32 cellular contexts compared by ENCODE assay signal in genomic region chr14:100564506-100564905, GRCh38. TPM values are rescaled to one million over a fixed set of nuclear protein-coding genes. Genes with fewer than 3 reads are reported as not detected.
"Had no signal": no experiment of that assay in that cellular context is flagged by ENCODE, and none has a peak within 500 bp of the region (broad histone marks: within the 10 kb centered on the region; RNA-seq: fewer than 3 reads in every experiment).

No MANE protein-coding gene starts in this region.

- H3K27me3 Mint-ChIP-seq: activated naive CD8-positive, alpha-beta T cell had no signal

- ATAC-seq: activated CD4-positive, CD25-positive, alpha-beta regulatory T cell treated with anti-CD3 and anti-CD28 coated beads, Interleukin-2, amount 50 U/mL, for 24 hours; activated CD8-positive, alpha-beta memory T cell treated with anti-CD3 and anti-CD28 coated beads, Interleukin-2, amount 10 ng/mL, durations not matched to agents 7 days and 5 days; activated CD8-positive, alpha-beta T cell treated with anti-CD3 and anti-CD28 coated beads, Interleukin-2, amount 10 ng/mL, durations not matched to agents 7 days and 5 days; gastroesophageal sphincter; T-helper 17 cell had no signal

- H3K27ac ChIP-seq: epithelial cell of prostate, esophagus squamous epithelium, gastroesophageal sphincter, WERI-Rb-1 had no signal

- H3K4me3 ChIP-seq: esophagus squamous epithelium, gastroesophageal sphincter had no signal

- DNase-seq: activated B cell treated with CpG ODN at 0.5 μM for 24 hours; activated CD4-positive, alpha-beta memory T cell treated with anti-CD3 and anti-CD28 coated beads for 36 hours; activated CD4-positive, alpha-beta T cell treated with anti-CD3 and anti-CD28 coated beads for 48 hours; activated CD8-positive, alpha-beta memory T cell treated with anti-CD3 and anti-CD28 coated beads, Interleukin-2, amount 10 ng/mL, durations not matched to agents 7 days and 5 days; activated CD8-positive, alpha-beta memory T cell treated with anti-CD3 and anti-CD28 coated beads, Interleukin-2, amount 50 U/mL, for 4 hours; activated CD8-positive, alpha-beta T cell treated with anti-CD3 and anti-CD28 coated beads, Interleukin-2, amount 10 ng/mL, durations not matched to agents 7 days and 5 days; activated effector memory CD4-positive, alpha-beta T cell treated with anti-CD3 and anti-CD28 coated beads, Interleukin-2, amount 50 U/mL, for 16 hours; activated naive CD4-positive, alpha-beta T cell treated with anti-CD3 and anti-CD28 coated beads for 36 hours; activated T-cell treated with anti-CD3 and anti-CD28 coated beads, Interleukin-2, amount 50 U/mL, for 1 hour; activated T-cell treated with anti-CD3 and anti-CD28 coated beads, Interleukin-2, amount 50 U/mL, for 48 hours; amniotic stem cell; cortex of kidney; effector CD8-positive, alpha-beta T cell; esophagus squamous epithelium; foreskin melanocyte; T-helper 1 cell; T-helper 17 cell; T1000; WERI-Rb-1 had no signal

- H3K9me3 ChIP-seq: esophagus squamous epithelium, gastroesophageal sphincter had no signal

- H3K27ac Mint-ChIP-seq: activated B cell treated with CpG ODN at 0.5 μM for 24 hours; activated CD4-positive, alpha-beta memory T cell treated with anti-CD3 and anti-CD28 coated beads for 36 hours; activated CD8-positive, alpha-beta memory T cell treated with anti-CD3 and anti-CD28 coated beads, Interleukin-2, amount 10 ng/mL, durations not matched to agents 7 days and 5 days; activated CD8-positive, alpha-beta T cell treated with anti-CD3 and anti-CD28 coated beads, Interleukin-2, amount 10 ng/mL, durations not matched to agents 7 days and 5 days; activated naive CD4-positive, alpha-beta T cell treated with anti-CD3 and anti-CD28 coated beads for 36 hours; activated naive CD8-positive, alpha-beta T cell; activated T-helper 1 cell treated with anti-CD3 and anti-CD28 coated beads, Interleukin-12 subunit alpha, Interleukin-12 subunit beta, Interleukin-2, Interleukin-4 antibody, amounts not matched to agents 30 ng/mL and 10 ng/mL and 1 ng/mL, durations not matched to agents 14 hours and 24 hours and 36 hours; activated T-helper 2 cell treated with anti-CD3 and anti-CD28 coated beads, Interferon-gamma antibody, Interleukin-2, Interleukin-4, amounts not matched to agents 10 μg/mL and 5 μg/mL and 100 μg/mL, durations not matched to agents 14 hours and 24 hours and 36 hours; T-helper 17 cell; T-helper 2 cell treated with Interferon-gamma antibody and Interleukin-4, amounts not matched to agents 5 μg/mL and 100 μg/mL, for 36 hours had no signal

- H3K36me3 ChIP-seq: esophagus squamous epithelium, gastroesophageal sphincter, WERI-Rb-1 had no signal

- H3K9me3 Mint-ChIP-seq: activated B cell treated with CpG ODN at 0.5 μM for 24 hours; activated CD4-positive, alpha-beta memory T cell treated with anti-CD3 and anti-CD28 coated beads for 36 hours; activated naive CD4-positive, alpha-beta T cell treated with anti-CD3 and anti-CD28 coated beads for 36 hours; activated T-helper 1 cell treated with anti-CD3 and anti-CD28 coated beads, Interleukin-12 subunit alpha, Interleukin-12 subunit beta, Interleukin-2, Interleukin-4 antibody, amounts not matched to agents 30 ng/mL and 10 ng/mL and 1 ng/mL, durations not matched to agents 14 hours and 24 hours and 36 hours; activated T-helper 2 cell treated with anti-CD3 and anti-CD28 coated beads, Interferon-gamma antibody, Interleukin-2, Interleukin-4, amounts not matched to agents 10 μg/mL and 5 μg/mL and 100 μg/mL, durations not matched to agents 14 hours and 24 hours and 36 hours; T-helper 2 cell treated with Interferon-gamma antibody and Interleukin-4, amounts not matched to agents 5 μg/mL and 100 μg/mL, for 36 hours had no signal

- H3K4me3 Mint-ChIP-seq: activated B cell treated with CpG ODN at 0.5 μM for 24 hours; activated CD4-positive, alpha-beta memory T cell treated with anti-CD3 and anti-CD28 coated beads for 36 hours; activated CD8-positive, alpha-beta memory T cell treated with anti-CD3 and anti-CD28 coated beads, Interleukin-2, amount 10 ng/mL, durations not matched to agents 7 days and 5 days; activated CD8-positive, alpha-beta T cell treated with anti-CD3 and anti-CD28 coated beads, Interleukin-2, amount 10 ng/mL, durations not matched to agents 7 days and 5 days; activated naive CD4-positive, alpha-beta T cell treated with anti-CD3 and anti-CD28 coated beads for 36 hours; activated naive CD8-positive, alpha-beta T cell; activated T-helper 1 cell treated with anti-CD3 and anti-CD28 coated beads, Interleukin-12 subunit alpha, Interleukin-12 subunit beta, Interleukin-2, Interleukin-4 antibody, amounts not matched to agents 30 ng/mL and 10 ng/mL and 1 ng/mL, durations not matched to agents 14 hours and 24 hours and 36 hours; T-helper 17 cell; T-helper 2 cell treated with Interferon-gamma antibody and Interleukin-4, amounts not matched to agents 5 μg/mL and 100 μg/mL, for 36 hours had no signal

- H3K36me3 Mint-ChIP-seq: activated CD4-positive, alpha-beta memory T cell treated with anti-CD3 and anti-CD28 coated beads for 36 hours; activated CD8-positive, alpha-beta memory T cell treated with anti-CD3 and anti-CD28 coated beads, Interleukin-2, amount 10 ng/mL, durations not matched to agents 7 days and 5 days; activated naive CD8-positive, alpha-beta T cell had no signal

- FAIRE-seq: astrocyte, colon, endometrium, endothelial cell of umbilical vein had no signal

RNA-seq across cellular contexts. Expression of gene BEGAIN, which starts 22.7 kb away (rescaled TPM):
- total RNA-seq: activated B cell treated with CpG ODN at 0.5 μM for 24 hours, fibroblast of villous mesenchyme, glomerular endothelial cell had no signal
- polyA plus RNA-seq: endothelial cell of umbilical vein had no signal
